16 cellular contexts compared by ENCODE assay signal in genomic region chr17:73323622-73324455, GRCh38. TPM values are rescaled to one million over a fixed set of nuclear protein-coding genes. Genes with fewer than 3 reads are reported as not detected.
DNase-seq lines count a peak whose midpoint lies in the region; TF ChIP-seq lines count a peak whose summit lies in the region.
"Had no signal": no experiment of that assay in that cellular context is flagged by ENCODE, and none has a peak within 500 bp of the region (broad histone marks: within the 10 kb centered on the region; RNA-seq: fewer than 3 reads in every experiment).

No MANE protein-coding gene starts in this region.

- peak overlapping the region in 2 of 3 experiments; percentile 49 to 51 for H3K4me3 Mint-ChIP-seq in nephron
- H3K4me3 Mint-ChIP-seq: activated naive CD8-positive, alpha-beta T cell had no signal

- peaks cover 3% of the 10 kb centered on the region for H3K27me3 Mint-ChIP-seq in nephron (ENCODE audit: low read depth)

- H3K27ac Mint-ChIP-seq in nephron = peak overlapping the region; percentile 59 to 91 (median 83)
- H3K27ac Mint-ChIP-seq: activated naive CD8-positive, alpha-beta T cell had no signal

- WGBS in esophagus squamous epithelium, 2 donors = 39 to 41% methylated on average over 5 to 11 of the region's 12 CpGs

- intact Hi-C loops in esophagus squamous epithelium (cut with DNase I) = no loop called here

- H3K9me3 ChIP-seq in esophagus squamous epithelium = no peaks in the 10 kb centered on the region

- H3K9me3 Mint-ChIP-seq in nephron = no peaks in the 10 kb centered on the region
- H3K9me3 Mint-ChIP-seq: neural progenitor cell had no signal

- peaks cover 0 to 12% (median 0%) of the 10 kb centered on the region in 4 donors for H3K27me3 ChIP-seq in esophagus squamous epithelium
- H3K27me3 ChIP-seq: neural progenitor cell had no signal

- no peaks in the 10 kb centered on the region for H3K36me3 Mint-ChIP-seq in nephron (ENCODE audit: low read depth)
- H3K36me3 Mint-ChIP-seq: activated naive CD8-positive, alpha-beta T cell; neural progenitor cell had no signal

- TF ChIP-seq CTCF in AG10803 (conservative IDR thresholded peaks at IDR 0.05; ENCODE audit: low read length) (no peak), esophagus squamous epithelium (IDR thresholded peaks at IDR 0.05) (no peak), nephron (IDR thresholded peaks at IDR 0.05; ENCODE audit: unreplicated experiment in 3 of 3) (no peak)

- no peak for TF ChIP-seq POLR2A in esophagus squamous epithelium (IDR thresholded peaks at IDR 0.05)

- H3K4me1 ChIP-seq in esophagus squamous epithelium = peaks cover 0 to 47% (median 22%) of the 10 kb centered on the region in 3 donors

- H3K36me3 ChIP-seq in esophagus squamous epithelium = no peaks in the 10 kb centered on the region
- H3K36me3 ChIP-seq: neural progenitor cell had no signal

- peaks cover 63% of the 10 kb centered on the region for H3K4me1 Mint-ChIP-seq in nephron

- H3K27ac ChIP-seq in esophagus squamous epithelium = peak overlapping the region; percentile 4 to 65 (median 26)
- H3K27ac ChIP-seq: neural progenitor cell, VCaP had no signal

- H3K4me3 ChIP-seq in AG10803 (ENCODE audit: low read length) (no peak overlapping the region), esophagus squamous epithelium (no peak overlapping the region)
- H3K4me3 ChIP-seq: neural progenitor cell had no signal

- DNase-seq in AG10803 (ENCODE audit: low read depth) = peak; percentile 54
- peak; percentile 30 for DNase-seq in NCI-H69 (lab: John Stamatoyannopoulos, UW)
- DNase-seq in esophagus squamous epithelium (lab: John Stamatoyannopoulos, UW) = no peak
- no peak for DNase-seq in ecto neural progenitor cell (ENCODE audit: low spot score)
- no peak for DNase-seq in HuH-7.5 (ENCODE audit: low spot score)
- DNase-seq in T-helper 2 cell = no peak
- DNase-seq in DMS79 (lab: John Stamatoyannopoulos, UW) = no peak
- DNase-seq: activated CD8-positive, alpha-beta memory T cell treated with anti-CD3 and anti-CD28 coated beads, Interleukin-2, amount 50 U/mL, for 48 hours; cortex of kidney; DND-41; NCI-H1436; SIG-M5 had no signal

RNA-seq across cellular contexts. Expression of gene CDC42EP4, which starts 12.0 kb away (rescaled TPM):
- 10 to 100 TPM; 45.1 to 63.9 (median 52.9) TPM for total RNA-seq in esophagus squamous epithelium

Comparison
In these comparisons a context has a peak if more than half of its experiments do, and no peak if none do; other contexts are left out.
1. DNase-seq: peak in AG10803 (single experiment) and NCI-H69 (single experiment); none in esophagus squamous epithelium (single experiment), ecto neural progenitor cell (single experiment), HuH-7.5 (single experiment), T-helper 2 cell (0 of 5) and DMS79 (single experiment).